Comparison of ENCODE assay signal across 9 cellular contexts in the genomic region with DNA sequence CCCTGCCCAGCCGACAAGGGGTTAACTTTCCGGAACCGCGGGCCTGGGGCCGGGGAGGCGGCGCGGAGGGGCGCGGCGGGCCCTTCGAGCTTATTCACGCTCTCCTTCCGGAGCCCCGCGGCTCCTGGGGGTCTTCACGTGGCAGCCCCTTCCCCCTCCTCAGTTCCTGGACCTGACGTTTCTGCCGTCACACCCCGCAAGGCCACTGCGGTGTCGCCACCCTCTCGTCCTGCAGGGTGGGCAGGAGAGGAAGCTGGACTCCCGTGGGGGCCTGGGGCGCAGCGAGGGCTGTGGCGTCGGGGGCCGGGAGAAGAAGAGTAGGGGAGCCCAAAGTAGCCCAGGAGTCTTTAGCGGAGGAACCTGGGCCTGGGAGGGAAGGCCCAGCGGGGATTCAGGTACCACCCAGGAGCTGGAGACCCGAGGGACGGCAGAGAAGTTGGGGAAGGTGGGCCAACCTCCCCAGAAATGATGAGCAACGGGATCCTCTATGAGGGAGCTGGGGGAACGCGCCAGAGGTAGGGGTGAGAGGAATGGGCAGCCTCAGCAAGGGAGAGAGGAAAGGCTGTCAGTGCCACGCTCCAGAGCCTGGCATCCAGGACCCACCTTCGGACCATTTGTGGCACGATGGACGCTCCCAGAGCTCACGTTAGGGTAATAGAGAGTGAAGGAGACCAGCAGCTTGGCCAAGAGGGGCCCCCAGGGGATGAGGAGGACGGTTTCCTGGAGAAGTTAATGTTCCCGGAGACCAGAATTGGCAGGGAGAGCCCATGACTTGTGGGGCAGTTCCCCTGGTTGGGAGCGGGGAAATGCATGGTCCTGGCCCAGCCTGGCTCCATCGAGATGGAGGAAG. TPM values are rescaled to one million over a fixed set of nuclear protein-coding genes. Genes with fewer than 3 reads are reported as not detected.
DNase-seq lines count a peak whose midpoint lies in the region; ATAC-seq and TF ChIP-seq lines count a peak whose summit lies in the region.
"Had no signal": no experiment of that assay in that cellular context is flagged by ENCODE, and none has a peak within 500 bp of the region (broad histone marks: within the 10 kb centered on the region; RNA-seq: fewer than 3 reads in every experiment).

No MANE protein-coding gene starts in this region.

- H3K27ac ChIP-seq in breast epithelium = peak overlapping the region in 1 of 2 donors; percentile 84
- H3K27ac ChIP-seq in upper lobe of left lung = no peak overlapping the region
- no peak overlapping the region for H3K27ac ChIP-seq in substantia nigra (ENCODE audit: low read depth, low read length, poor library complexity, severe bottlenecking)

- H3K27ac Mint-ChIP-seq in MCF 10A (ENCODE audit: low read depth, unreplicated experiment) = no peak overlapping the region
- peak overlapping the region; percentile 50 for H3K27ac Mint-ChIP-seq in activated T-helper 17 cell treated with anti-CD3 and anti-CD28 coated beads, Interleukin-2, amount 50 U/mL, for 72 hours
- peak overlapping the region; percentile 16 for H3K27ac Mint-ChIP-seq in mesothelial cell of epicardium
- H3K27ac Mint-ChIP-seq: HFFc6 had no signal

- no peaks in the 10 kb centered on the region for H3K27me3 Mint-ChIP-seq in MCF 10A (ENCODE audit: insufficient read depth, unreplicated experiment)
- peaks cover 6% of the 10 kb centered on the region for H3K27me3 Mint-ChIP-seq in activated T-helper 17 cell treated with anti-CD3 and anti-CD28 coated beads, Interleukin-2, amount 50 U/mL, for 72 hours
- peaks cover 35% of the 10 kb centered on the region for H3K27me3 Mint-ChIP-seq in mesothelial cell of epicardium (ENCODE audit: low read depth)

- no peaks in the 10 kb centered on the region for H3K9me3 ChIP-seq in breast epithelium
- no peaks in the 10 kb centered on the region for H3K9me3 ChIP-seq in upper lobe of left lung

- no peaks in the 10 kb centered on the region for H3K9me3 Mint-ChIP-seq in MCF 10A (ENCODE audit: unreplicated experiment)
- H3K9me3 Mint-ChIP-seq in activated T-helper 17 cell treated with anti-CD3 and anti-CD28 coated beads, Interleukin-2, amount 50 U/mL, for 72 hours = no peaks in the 10 kb centered on the region
- H3K9me3 Mint-ChIP-seq in mesothelial cell of epicardium = no peaks in the 10 kb centered on the region
- H3K9me3 Mint-ChIP-seq: HFFc6 had no signal

- DNase-seq in breast epithelium (ENCODE audit: low spot score in 2 of 2) (no peak), MCF 10A (ENCODE audit: unreplicated experiment) (no peak), mesothelial cell of epicardium (ENCODE audit: low spot score in 2 of 2, unreplicated experiment in 2 of 2) (no peak), upper lobe of left lung (peak in 1 of 2 donors; percentile 87), NCI-H2081 (lab: John Stamatoyannopoulos, UW) (no peak), substantia nigra (lab: John Stamatoyannopoulos, UW) (no peak), NCI-H2227 treated with DMSO at 0.1 percent for 48 hours (lab: John Stamatoyannopoulos, UW) (no peak)
- DNase-seq: HFFc6 had no signal

- no peaks in the 10 kb centered on the region for H3K36me3 ChIP-seq in breast epithelium
- no peaks in the 10 kb centered on the region for H3K36me3 ChIP-seq in upper lobe of left lung

- H3K4me3 Mint-ChIP-seq in MCF 10A (ENCODE audit: unreplicated experiment) (no peak overlapping the region), mesothelial cell of epicardium (peak overlapping the region; percentile 51)
- H3K4me3 Mint-ChIP-seq in activated T-helper 17 cell treated with anti-CD3 and anti-CD28 coated beads, Interleukin-2, amount 50 U/mL, for 72 hours = peak overlapping the region; percentile 55
- H3K4me3 Mint-ChIP-seq: HFFc6 had no signal

- no peak for TF ChIP-seq EP300 in upper lobe of left lung (IDR thresholded peaks at IDR 0.05)

- POLR2A ChIA-PET in MCF 10A (lab: Yijun Ruan, JAX) = interaction anchor here (0.5 kb wide), 1 partner anchor 224 kb away, joined by 3 read pairs; no protein-coding TSS in a partner anchor

- no TSS peak for BruUV-seq in MCF 10A (replicated peaks; lab: Mats Ljungman, UMichigan)

- H3K4me3 ChIP-seq in breast epithelium = peak overlapping the region; percentile 51 to 99 (median 71)
- H3K4me3 ChIP-seq in upper lobe of left lung = peak overlapping the region in 3 of 4 donors; percentile 62 to 89 (median 82)

- H3K4me1 Mint-ChIP-seq in MCF 10A (ENCODE audit: insufficient read depth, unreplicated experiment) (peaks cover 17% of the 10 kb centered on the region), mesothelial cell of epicardium (peaks cover 23% of the 10 kb centered on the region)
- H3K4me1 Mint-ChIP-seq in activated T-helper 17 cell treated with anti-CD3 and anti-CD28 coated beads, Interleukin-2, amount 50 U/mL, for 72 hours = peaks cover 11% of the 10 kb centered on the region

- no peak for ATAC-seq in activated T-helper 17 cell treated with anti-CD3 and anti-CD28 coated beads, Interleukin-2, amount 50 U/mL, for 72 hours (replicated peaks)
- no peak for ATAC-seq in upper lobe of left lung (ENCODE audit: low FRiP score in 2 of 2)

- WGBS in upper lobe of left lung, 2 donors = 33 to 34% methylated on average over 31 to 33 of the region's 45 CpGs

- peaks cover 10 to 11% of the 10 kb centered on the region in 2 donors for H3K4me1 ChIP-seq in breast epithelium
- peaks cover 49 to 66% (median 51%) of the 10 kb centered on the region in 4 donors for H3K4me1 ChIP-seq in upper lobe of left lung

- TF ChIP-seq POLR2A in breast epithelium (IDR thresholded peaks at IDR 0.05) (no peak), upper lobe of left lung (IDR thresholded peaks at IDR 0.05) (no peak)

- intact Hi-C loops in breast epithelium (cut with DNase I; ENCODE audit: low total_unique reads) = no loop called here
- intact Hi-C loops in MCF 10A (cut with micrococcal nuclease) = no loop called here

- TF ChIP-seq CTCF in breast epithelium (IDR thresholded peaks at IDR 0.05) (no peak), MCF 10A (IDR thresholded peaks at IDR 0.05; ENCODE audit: unreplicated experiment) (no peak), mesothelial cell of epicardium (IDR thresholded peaks at IDR 0.05; ENCODE audit: unreplicated experiment) (no peak), upper lobe of left lung (IDR thresholded peaks at IDR 0.05) (no peak)

- H3K36me3 Mint-ChIP-seq in MCF 10A (ENCODE audit: insufficient read depth, unreplicated experiment) (peaks cover 5% of the 10 kb centered on the region), mesothelial cell of epicardium (no peaks in the 10 kb centered on the region)
- peaks cover 25% of the 10 kb centered on the region for H3K36me3 Mint-ChIP-seq in activated T-helper 17 cell treated with anti-CD3 and anti-CD28 coated beads, Interleukin-2, amount 50 U/mL, for 72 hours (ENCODE audit: low read depth)

- CTCF ChIA-PET in MCF 10A (lab: Yijun Ruan, JAX) = interaction anchor here (0.6 to 1.6 kb wide), 4 partner anchors 16 to 294 kb away, joined by 3 to 11 read pairs (median 3); no protein-coding TSS in a partner anchor

- H3K27me3 ChIP-seq in breast epithelium (no peaks in the 10 kb centered on the region), upper lobe of left lung (peaks cover 0 to 48% (median 14%) of the 10 kb centered on the region in 4 donors)

RNA-seq across cellular contexts. Expression of a gene that starts 3.3 kb away (rescaled TPM):
- total RNA-seq in breast epithelium = 10 to 100 TPM; 12.6 to 16.4 (median 12.7) TPM
- total RNA-seq in MCF 10A (2022) = 0.59 and 1.0 TPM in 2 replicates
- 10 to 100 TPM; 22.8 to 24.4 TPM for total RNA-seq in activated T-helper 17 cell treated with anti-CD3 and anti-CD28 coated beads, Interleukin-2, amount 50 U/mL, for 72 hours
- total RNA-seq in mesothelial cell of epicardium = 97.9 to 99.3 TPM (median 98.9 TPM) in 3 replicates
- total RNA-seq in upper lobe of left lung = 10 to 100 TPM in 5 of 6 donors, 1 to 10 TPM in 1; 8.0 to 25.5 (median 19.1) TPM

RNA-seq across cellular contexts. Expression of a gene that starts 9.8 kb away (rescaled TPM):
- total RNA-seq in breast epithelium (10 to 100 TPM; 24.3 to 35.4 (median 32.5) TPM), MCF 10A (2022) (28.8 and 33.5 TPM in 2 replicates), mesothelial cell of epicardium (17.3 to 24.8 TPM (median 24.5 TPM) in 3 replicates), upper lobe of left lung (10 to 100 TPM; 20.1 to 56.1 (median 33.5) TPM)
- 10 to 100 TPM; 20.7 to 39.3 TPM for total RNA-seq in activated T-helper 17 cell treated with anti-CD3 and anti-CD28 coated beads, Interleukin-2, amount 50 U/mL, for 72 hours

RNA-seq across cellular contexts. Expression of a gene that starts 21.7 kb away (rescaled TPM):
- total RNA-seq in breast epithelium = 10 to 100 TPM; 28.3 to 66.6 (median 55.7) TPM
- 29.7 and 45.2 TPM in 2 replicates for total RNA-seq in MCF 10A (2022)
- total RNA-seq in activated T-helper 17 cell treated with anti-CD3 and anti-CD28 coated beads, Interleukin-2, amount 50 U/mL, for 72 hours = 10 to 100 TPM; 36.9 to 40.2 TPM
- 63.8 to 74.5 TPM (median 71.2 TPM) in 3 replicates for total RNA-seq in mesothelial cell of epicardium
- 100 to 1,000 TPM in 1 of 6 donors, 10 to 100 TPM in 5; 28.8 to 129 (median 45.1) TPM for total RNA-seq in upper lobe of left lung

RNA-seq across cellular contexts. Expression of a gene that starts 26.5 kb away (rescaled TPM):
- 10 to 100 TPM in 2 of 3 donors, 1 to 10 TPM in 1; 3.8 to 19.6 (median 14.1) TPM for total RNA-seq in breast epithelium
- 2.9 and 3.6 TPM in 2 replicates for total RNA-seq in MCF 10A (2022)
- under 1 TPM in 1 of 2 donors, not detected in 1; 0.09 TPM for total RNA-seq in activated T-helper 17 cell treated with anti-CD3 and anti-CD28 coated beads, Interleukin-2, amount 50 U/mL, for 72 hours
- 0.20 to 0.23 TPM (median 0.22 TPM) in 3 replicates for total RNA-seq in mesothelial cell of epicardium
- total RNA-seq in upper lobe of left lung = 1 to 10 TPM; 5.1 to 7.3 (median 6.2) TPM
